Comparison of ENCODE assay signal across 7 cellular contexts in the genomic region with DNA sequence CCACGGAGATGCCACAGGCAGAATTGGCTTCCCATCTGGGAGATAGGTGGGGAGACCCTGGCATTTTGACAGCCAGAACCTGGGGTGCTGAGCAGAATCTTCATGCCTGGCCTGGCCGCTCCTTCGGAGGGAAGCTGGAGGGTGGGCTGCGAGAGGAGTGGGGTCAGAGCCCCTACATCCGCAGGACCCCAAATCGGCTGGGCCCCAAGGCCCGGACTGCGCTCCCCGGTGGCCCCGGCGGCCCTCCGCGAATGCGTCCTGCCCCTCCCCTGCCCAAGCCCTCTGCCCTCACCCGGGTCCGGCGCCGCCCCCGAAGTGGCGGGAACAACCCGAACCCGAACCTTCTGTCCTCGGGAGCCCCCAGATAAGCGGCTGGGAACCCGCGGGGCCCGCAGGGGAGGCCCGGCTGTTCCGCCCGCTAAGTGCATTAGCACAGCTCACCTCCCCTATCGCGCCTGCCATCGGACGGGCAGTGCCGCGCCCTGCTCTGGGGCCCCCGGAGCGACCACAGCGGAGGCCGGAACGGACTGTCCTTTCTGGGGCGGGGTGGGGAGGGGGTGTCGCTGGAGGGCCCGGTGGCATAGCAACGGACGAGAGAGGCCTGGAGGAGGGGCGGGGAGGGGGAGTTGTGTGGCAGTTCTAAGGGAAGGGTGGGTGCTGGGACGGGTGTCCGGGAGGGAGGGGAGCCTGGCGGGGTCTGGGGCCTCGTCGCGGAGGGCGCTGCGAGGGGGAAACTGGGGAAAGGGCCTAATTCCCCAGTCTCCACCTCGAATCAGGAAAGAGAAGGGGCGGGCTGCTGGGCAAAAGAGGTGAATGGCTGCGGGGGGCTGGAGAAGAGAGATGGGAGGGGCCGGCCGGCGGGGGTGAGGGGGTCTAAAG. TPM values are rescaled to one million over a fixed set of nuclear protein-coding genes. Genes with fewer than 3 reads are reported as not detected.
DNase-seq lines count a peak whose midpoint lies in the region; ATAC-seq and TF ChIP-seq lines count a peak whose summit lies in the region.

No MANE protein-coding gene starts in this region.

- intact Hi-C loops in left ventricle myocardium inferior (cut with micrococcal nuclease), result no loop called here

- no peak for TF ChIP-seq CTCF in VCaP (conservative IDR thresholded peaks at IDR 0.05)
- no peak for TF ChIP-seq CTCF in left ventricle myocardium inferior (IDR thresholded peaks at IDR 0.05; ENCODE audit: borderline replicate concordance)

- ATAC-seq in HG02938 (IDR thresholded peaks at IDR 0.05; ENCODE audit: unreplicated experiment), result no peak

- H3K36me3 ChIP-seq in HUES48 (ENCODE audit: control insufficient read depth, insufficient read depth, low read length), result no peaks in the 10 kb centered on the region
- no peaks in the 10 kb centered on the region for H3K36me3 ChIP-seq in left ventricle myocardium inferior

- H3K9ac ChIP-seq in HUES48 (ENCODE audit: low read depth, low read length), result no peak overlapping the region

- H3K27me3 ChIP-seq in HUES48 (ENCODE audit: control insufficient read depth, insufficient read depth, low read length), result peaks cover 39% of the 10 kb centered on the region
- peaks cover 42% of the 10 kb centered on the region for H3K27me3 ChIP-seq in left ventricle myocardium inferior (ENCODE audit: low read depth)

- H3K9me3 ChIP-seq in HUES48 (ENCODE audit: control insufficient read depth, insufficient read depth, low read length) (no peaks in the 10 kb centered on the region), left ventricle myocardium inferior (replicated peaks) (no peaks in the 10 kb centered on the region)

- H3K4me1 ChIP-seq in HUES48 (ENCODE audit: control insufficient read depth, insufficient read depth, low read length) (peaks cover 52% of the 10 kb centered on the region), left ventricle myocardium inferior (peaks cover 97% of the 10 kb centered on the region)

- H3K4me3 ChIP-seq in HUES48 (ENCODE audit: low read depth, low read length), result peak overlapping the region; percentile 60; the same call in 1 of the 2 replicates
- H3K4me3 ChIP-seq in left ventricle myocardium inferior, result peak overlapping the region; percentile 76
- H3K4me3 ChIP-seq in skin epidermis, result peak overlapping the region in 6 of 7 experiments; percentile 7 to 34 (median 20)

- DNase-seq in left ventricle myocardium inferior, result peak; percentile 66
- no peak for DNase-seq in NCI-H1694 treated with DMSO at 0.1 percent for 48 hours (lab: John Stamatoyannopoulos, UW)
- DNase-seq in NCI-H187 (lab: John Stamatoyannopoulos, UW), result no peak

- H3K27ac ChIP-seq in HUES48 (ENCODE audit: low read depth, low read length) (no peak overlapping the region), VCaP (peak overlapping the region; percentile 64; the same call in 1 of the 2 replicates), left ventricle myocardium inferior (replicated peaks) (peak overlapping the region; percentile 97), skin epidermis (no peak overlapping the region)

RNA-seq across cellular contexts. Expression of gene PNMT, which starts 0.8 kb away (rescaled TPM):
- 7.6 TPM for total RNA-seq in left ventricle myocardium inferior

RNA-seq across cellular contexts. Expression of gene TCAP, which starts 2.4 kb away (rescaled TPM):
- 5,825 TPM for total RNA-seq in left ventricle myocardium inferior

RNA-seq across cellular contexts. Expression of gene PGAP3, which starts 20.4 kb away (rescaled TPM):
- total RNA-seq in left ventricle myocardium inferior, result 10.7 TPM

RNA-seq across cellular contexts. Expression of gene STARD3, which starts 30.6 kb away (rescaled TPM):
- 15.7 TPM for total RNA-seq in left ventricle myocardium inferior

RNA-seq across cellular contexts. Expression of gene ERBB2, which starts 32.4 kb away (rescaled TPM):
- total RNA-seq in left ventricle myocardium inferior, result 61.0 TPM

Comparison
In these comparisons a context has a peak if more than half of its experiments do, and no peak if none do; other contexts are left out.
1. H3K27ac ChIP-seq: peak in VCaP (single experiment) and left ventricle myocardium inferior (single experiment); none in HUES48 (single experiment) and skin epidermis (0 of 21).
2. H3K4me3 ChIP-seq: peak in every context shown above with its lines; median percentile 76 in left ventricle myocardium inferior; 60 in HUES48; 20 in skin epidermis.